Comparison of ENCODE assay signal across 8 cellular contexts in genomic region chr5:160479926-160480325, GRCh38. TPM values are rescaled to one million over a fixed set of nuclear protein-coding genes. Genes with fewer than 3 reads are reported as not detected.
A peak's percentile ranks its signal among the peaks of the same experiment; 100 is the strongest.
DNase-seq lines count a peak whose midpoint lies in the region; ATAC-seq and TF ChIP-seq lines count a peak whose summit lies in the region.

No MANE protein-coding gene starts in this region.

- DNase-seq in BJ (ENCODE audit: low read depth) (peak; percentile 46), H4 (ENCODE audit: low spot score) (peak; percentile 16), iris pigment epithelial cell (ENCODE audit: low read depth) (peak; percentile 68), NCI-H2227 treated with DMSO at 0.1 percent for 48 hours (lab: John Stamatoyannopoulos, UW) (no peak), vagina (ENCODE audit: extremely low spot score in 2 of 2) (no peak)
- DNase-seq in stimulated activated CD4-positive, alpha-beta T cell treated with anti-CD3 and anti-CD28 coated beads, Interleukin-4, amount 100 ng/mL, for 1 hour: no peak

- no peak for ATAC-seq in GM19324 (IDR thresholded peaks at IDR 0.05; ENCODE audit: low FRiP score, unreplicated experiment)

- no peaks in the 10 kb centered on the region for H3K9me3 ChIP-seq in vagina

- POLR2A ChIA-PET in BJ (lab: Charles Lee): no interaction called here

- H3K4me3 ChIP-seq in BJ (ENCODE audit: low read depth, low read length) (no peak overlapping the region), vagina (no peak overlapping the region)

- H3K27me3 ChIP-seq in BJ (ENCODE audit: control insufficient read depth, insufficient read depth, low read length) (no peaks in the 10 kb centered on the region), vagina (no peaks in the 10 kb centered on the region)

- intact Hi-C loops in vagina (cut with DNase I): no loop called here

- no peak for TF ChIP-seq CTCF in BJ (IDR thresholded peaks at IDR 0.05; ENCODE audit: insufficient read depth, low read depth, low read length)
- TF ChIP-seq CTCF in vagina (IDR thresholded peaks at IDR 0.05): no peak

- no peaks in the 10 kb centered on the region for H3K4me1 ChIP-seq in vagina

- TF ChIP-seq POLR2A in vagina (IDR thresholded peaks at IDR 0.05): no peak

- CTCF ChIA-PET in BJ (lab: Yijun Ruan, JAX): interaction anchor here (4.7 kb wide), 1 partner anchor 41 kb away, joined by 20 read pairs; no protein-coding TSS in a partner anchor

- H3K36me3 ChIP-seq in BJ (ENCODE audit: control insufficient read depth, insufficient read depth, low read length) (no peaks in the 10 kb centered on the region), vagina (no peaks in the 10 kb centered on the region)

- H3K27ac ChIP-seq in angular gyrus (ENCODE audit: low read depth, low read length) (peak overlapping the region; percentile 14), vagina (no peak overlapping the region)

RNA-seq across cellular contexts. Expression of gene PTTG1, which starts 58.3 kb away (rescaled TPM):
- polyA plus RNA-seq in BJ (2011; rRNA removed): 59.3 and 109 TPM in 2 replicates
- 13.8 and 16.1 TPM in 2 replicates for polyA minus RNA-seq in BJ (2011; rRNA and poly(A)+ RNA removed)
- 530 and 556 TPM in 2 replicates for total RNA-seq in H4 (2014; rRNA removed; shearing (Covaris generic))
- 89.1 TPM for total RNA-seq in vagina

Comparison
In these comparisons a context has a peak if more than half of its experiments do, and no peak if none do; other contexts are left out.
1. DNase-seq: peak in BJ (single experiment), H4 (single experiment) and iris pigment epithelial cell (single experiment); none in NCI-H2227 treated with DMSO at 0.1 percent for 48 hours (single experiment), vagina (0 of 2) and stimulated activated CD4-positive, alpha-beta T cell treated with anti-CD3 and anti-CD28 coated beads, Interleukin-4, amount 100 ng/mL, for 1 hour (single experiment).